In genomic region chrX:29082558-29082957, GRCh38 we compare ENCODE assay signal across 24 cellular contexts.
A peak's percentile ranks its signal among the peaks of the same experiment; 100 is the strongest.
DNase-seq lines count a peak whose midpoint lies in the region; ATAC-seq and TF ChIP-seq lines count a peak whose summit lies in the region.
"Had no signal": no experiment of that assay in that cellular context is flagged by ENCODE, and none has a peak within 500 bp of the region (broad histone marks: within the 10 kb centered on the region; RNA-seq: fewer than 3 reads in every experiment).

No MANE protein-coding gene starts in this region.

- H3K4me3 ChIP-seq in OCI-LY3 (ENCODE audit: low read length), result no peak overlapping the region; the same call in 1 of the 2 replicates
- H3K4me3 ChIP-seq: Peyer's patch, SJCRH30 had no signal

- H3K27ac Mint-ChIP-seq in T-helper 17 cell, result no peak overlapping the region
- H3K27ac Mint-ChIP-seq: CD8-positive, alpha-beta T cell; T-cell had no signal

- peak; percentile 100 for ATAC-seq in GM18867 (IDR thresholded peaks at IDR 0.05; ENCODE audit: unreplicated experiment)
- peak; percentile 90 for ATAC-seq in HG02885 (IDR thresholded peaks at IDR 0.05; ENCODE audit: poor library complexity, unreplicated experiment)
- ATAC-seq in T-helper 17 cell, result no peak
- ATAC-seq: CD8-positive, alpha-beta T cell; T-cell had no signal

- H3K4me1 ChIP-seq in OCI-LY3 (ENCODE audit: low read length), result peaks cover 13% of the 10 kb centered on the region
- H3K4me1 ChIP-seq: Peyer's patch, SJCRH30 had no signal

- H3K9ac ChIP-seq in OCI-LY3 (ENCODE audit: low read length), result no peak overlapping the region

- DNase-seq in DMS53 (lab: John Stamatoyannopoulos, UW) (peak; percentile 80), iPS-NIHi7 (ENCODE audit: extremely low spot score) (no peak), NCI-H446 treated with DMSO at 0.1 percent for 48 hours (lab: John Stamatoyannopoulos, UW) (no peak), GOT3 (lab: John Stamatoyannopoulos, UW) (no peak), T-helper 17 cell (no peak)
- DNase-seq: 8988T; AML-193; C1 segment of cervical spinal cord; CD8-positive, alpha-beta T cell; H7; Kasumi-1; NCI-H1105; NCI-H1694; NCI-H2081; NCI-H2171 treated with DMSO at 0.1 percent for 48 hours; NCI-H446; NCI-H774; NK-92 treated with Interleukin-12 subunit alpha and Interleukin-12 subunit beta, amount 100 ng/mL, for 24 hours; Peyer's patch; T-cell had no signal

- no peak for TF ChIP-seq CTCF in OCI-LY3 (IDR thresholded peaks at IDR 0.05; ENCODE audit: low read depth, low read length)

- H3K27ac ChIP-seq in OCI-LY3 (ENCODE audit: low read length), result no peak overlapping the region
- H3K27ac ChIP-seq: Peyer's patch, SJCRH30 had no signal

- peaks cover 11% of the 10 kb centered on the region for H3K27me3 ChIP-seq in OCI-LY3 (ENCODE audit: low read depth, low read length)
- H3K27me3 ChIP-seq: Peyer's patch, SJCRH30 had no signal

- H3K36me3 Mint-ChIP-seq in T-helper 17 cell (ENCODE audit: low read depth), result no peaks in the 10 kb centered on the region
- H3K36me3 Mint-ChIP-seq: CD8-positive, alpha-beta T cell; T-cell had no signal

- H3K36me3 ChIP-seq in OCI-LY3 (replicated peaks; ENCODE audit: low read depth, low read length), result no peaks in the 10 kb centered on the region
- H3K36me3 ChIP-seq: Peyer's patch, SJCRH30 had no signal

- H3K9me3 ChIP-seq in OCI-LY3 (ENCODE audit: insufficient read depth, low read length) (no peaks in the 10 kb centered on the region), T-helper 17 cell (ENCODE audit: control insufficient read depth, low read length, poor library complexity, severe bottlenecking) (peaks cover 3% of the 10 kb centered on the region)
- H3K9me3 ChIP-seq: Peyer's patch, SJCRH30 had no signal

- no peaks in the 10 kb centered on the region for H3K79me2 ChIP-seq in OCI-LY3 (ENCODE audit: low read length)

- H2AFZ ChIP-seq in OCI-LY3 (ENCODE audit: low read depth, low read length), result no peak overlapping the region

- no peak overlapping the region for H3K4me3 Mint-ChIP-seq in T-helper 17 cell
- H3K4me3 Mint-ChIP-seq: CD8-positive, alpha-beta T cell; T-cell had no signal

- H3K4me2 ChIP-seq in OCI-LY3 (ENCODE audit: low read length), result peak overlapping the region; percentile 55

- no peaks in the 10 kb centered on the region; the same call in 1 of the 2 replicates for H4K20me1 ChIP-seq in OCI-LY3 (ENCODE audit: insufficient read depth, low read length)

- no peaks in the 10 kb centered on the region for H3K27me3 Mint-ChIP-seq in T-helper 17 cell
- H3K27me3 Mint-ChIP-seq: T-cell had no signal

- no peaks in the 10 kb centered on the region for H3K4me1 Mint-ChIP-seq in T-helper 17 cell
- H3K4me1 Mint-ChIP-seq: T-cell had no signal
